Comparison of ENCODE assay signal across 12 cellular contexts in genomic region chr17:77399319-77399959, GRCh38.
DNase-seq lines count a peak whose midpoint lies in the region; ATAC-seq, FAIRE-seq and TF ChIP-seq lines count a peak whose summit lies in the region.
"Had no signal": no experiment of that assay in that cellular context is flagged by ENCODE, and none has a peak within 500 bp of the region (broad histone marks: within the 10 kb centered on the region; RNA-seq: fewer than 3 reads in every experiment).

No MANE protein-coding gene starts in this region.

- ATAC-seq in heart left ventricle = no peak
- no peak for ATAC-seq in naive thymus-derived CD8-positive, alpha-beta T cell
- ATAC-seq in GM19455 (IDR thresholded peaks at IDR 0.05; ENCODE audit: unreplicated experiment) = no peak
- ATAC-seq: HCT116 had no signal

- POLR2A ChIA-PET in naive thymus-derived CD8-positive, alpha-beta T cell (lab: Charles Lee) = interaction anchor here (0.6 to 74.5 kb wide), 9 partner anchors 14 to 96 kb away, joined by 3 to 5369 read pairs (median 26); no protein-coding TSS in a partner anchor

- H3K36me3 ChIP-seq in heart left ventricle = peaks cover 0 to 26% (median 13%) of the 10 kb centered on the region in 9 donors
- H3K36me3 ChIP-seq in right atrium auricular region = peaks cover 13% of the 10 kb centered on the region
- no peaks in the 10 kb centered on the region for H3K36me3 ChIP-seq in mesendoderm (ENCODE audit: control insufficient read depth, insufficient read depth, low read length)

- no peak overlapping the region for H4K5ac ChIP-seq in mesendoderm (ENCODE audit: low read length)

- peak; percentile 5 for FAIRE-seq in urothelium cell line (lab: Jason Lieb, UNC)

- H3K4me3 Mint-ChIP-seq in activated T-helper 2 cell treated with anti-CD3 and anti-CD28 coated beads, Interferon-gamma antibody, Interleukin-2, Interleukin-4, amounts not matched to agents 10 μg/mL and 5 μg/mL and 100 μg/mL, durations not matched to agents 14 hours and 24 hours and 36 hours (ENCODE audit: low read depth) = no peak overlapping the region
- H3K4me3 Mint-ChIP-seq in naive thymus-derived CD8-positive, alpha-beta T cell = peak overlapping the region in 9 of 10 donors; percentile 24 to 98 (median 89)

- no peak overlapping the region for H2AK5ac ChIP-seq in mesendoderm (ENCODE audit: low read length)

- no peak overlapping the region for H3K56ac ChIP-seq in mesendoderm (ENCODE audit: low read length)

- no peak overlapping the region for H3K18ac ChIP-seq in mesendoderm (ENCODE audit: low read length)

- no peaks in the 10 kb centered on the region for H3K9me3 ChIP-seq in heart left ventricle
- no peaks in the 10 kb centered on the region for H3K9me3 ChIP-seq in right atrium auricular region

- H3K4me1 ChIP-seq in heart left ventricle (peaks cover 12 to 60% (median 31%) of the 10 kb centered on the region in 12 donors), right atrium auricular region (peaks cover 0 to 46% of the 10 kb centered on the region in 2 donors), mesendoderm (ENCODE audit: control insufficient read depth, low read depth, low read length) (peaks cover 2% of the 10 kb centered on the region)

- H3K4me1 Mint-ChIP-seq in activated T-helper 2 cell treated with anti-CD3 and anti-CD28 coated beads, Interferon-gamma antibody, Interleukin-2, Interleukin-4, amounts not matched to agents 10 μg/mL and 5 μg/mL and 100 μg/mL, durations not matched to agents 14 hours and 24 hours and 36 hours (ENCODE audit: low read depth) = peaks cover 65% of the 10 kb centered on the region
- H3K4me1 Mint-ChIP-seq in naive thymus-derived CD8-positive, alpha-beta T cell = peaks cover 55 to 97% (median 88%) of the 10 kb centered on the region in 4 donors

- H3K27ac ChIP-seq in heart left ventricle (peak overlapping the region in 7 of 12 donors; percentile 29 to 97 (median 66)), right atrium auricular region (no peak overlapping the region), mesendoderm (ENCODE audit: low read depth, low read length) (no peak overlapping the region)

- no peaks in the 10 kb centered on the region for H3K27me3 ChIP-seq in heart left ventricle
- no peaks in the 10 kb centered on the region for H3K27me3 ChIP-seq in right atrium auricular region
- H3K27me3 ChIP-seq in mesendoderm (ENCODE audit: insufficient read depth, low read length, poor library complexity) = no peaks in the 10 kb centered on the region

- H3K79me1 ChIP-seq in mesendoderm (ENCODE audit: low read length) = peaks cover 52% of the 10 kb centered on the region

- H3K4me3 ChIP-seq in heart left ventricle (peak overlapping the region in 1 of 12 donors; percentile 33), right atrium auricular region (no peak overlapping the region), mesendoderm (ENCODE audit: low read length) (no peak overlapping the region)

- no peak for TF ChIP-seq POLR2A in heart left ventricle (IDR thresholded peaks at IDR 0.05)

- no peaks in the 10 kb centered on the region for H3K9me3 Mint-ChIP-seq in activated T-helper 2 cell treated with anti-CD3 and anti-CD28 coated beads, Interferon-gamma antibody, Interleukin-2, Interleukin-4, amounts not matched to agents 10 μg/mL and 5 μg/mL and 100 μg/mL, durations not matched to agents 14 hours and 24 hours and 36 hours
- H3K9me3 Mint-ChIP-seq in naive thymus-derived CD8-positive, alpha-beta T cell = no peaks in the 10 kb centered on the region
- H3K9me3 Mint-ChIP-seq: neural crest cell had no signal

- intact Hi-C loops in heart left ventricle (cut with DNase I) = no loop called here
- intact Hi-C loops in activated T-helper 2 cell treated with anti-CD3 and anti-CD28 coated beads, Interferon-gamma antibody, Interleukin-2, Interleukin-4, amounts not matched to agents 10 μg/mL and 5 μg/mL and 100 μg/mL, durations not matched to agents 14 hours and 24 hours and 36 hours (cut with micrococcal nuclease) = no loop called here

- H2BK15ac ChIP-seq in mesendoderm (replicated peaks; ENCODE audit: low read depth) = no peak overlapping the region

- 91% methylated on average over 16 of the region's 16 CpGs for WGBS in heart left ventricle, 4 donors
- no CpG with 5 or more reads among the region's 16 CpGs for WGBS in mesendoderm (ENCODE audit: extremely low coverage, insufficient coverage, low lambda C conversion rate)

- H3K27me3 Mint-ChIP-seq in activated T-helper 2 cell treated with anti-CD3 and anti-CD28 coated beads, Interferon-gamma antibody, Interleukin-2, Interleukin-4, amounts not matched to agents 10 μg/mL and 5 μg/mL and 100 μg/mL, durations not matched to agents 14 hours and 24 hours and 36 hours (ENCODE audit: low read depth) = no peaks in the 10 kb centered on the region
- no peaks in the 10 kb centered on the region for H3K27me3 Mint-ChIP-seq in naive thymus-derived CD8-positive, alpha-beta T cell

- H3K36me3 Mint-ChIP-seq in activated T-helper 2 cell treated with anti-CD3 and anti-CD28 coated beads, Interferon-gamma antibody, Interleukin-2, Interleukin-4, amounts not matched to agents 10 μg/mL and 5 μg/mL and 100 μg/mL, durations not matched to agents 14 hours and 24 hours and 36 hours (ENCODE audit: low read depth) = peaks cover 38% of the 10 kb centered on the region
- H3K36me3 Mint-ChIP-seq in naive thymus-derived CD8-positive, alpha-beta T cell = peaks cover 0 to 26% (median 0%) of the 10 kb centered on the region in 3 donors

- no peak for DNase-seq in heart left ventricle
- no peak for DNase-seq in right atrium auricular region (ENCODE audit: low spot score)
- DNase-seq in activated T-helper 2 cell treated with anti-CD3 and anti-CD28 coated beads, Interferon-gamma antibody, Interleukin-2, Interleukin-4, amounts not matched to agents 10 μg/mL and 5 μg/mL and 100 μg/mL, durations not matched to agents 14 hours and 24 hours and 36 hours (ENCODE audit: low spot score) = no peak
- DNase-seq in naive thymus-derived CD8-positive, alpha-beta T cell = no peak
- no peak for DNase-seq in urothelium cell line (ENCODE audit: low spot score)
- no peak for DNase-seq in stimulated activated naive CD4-positive, alpha-beta T cell (lab: John Stamatoyannopoulos, UW)
- DNase-seq in mesendoderm = no peak
- DNase-seq: activated CD8-positive, alpha-beta memory T cell treated with anti-CD3 and anti-CD28 coated beads, Interleukin-2, amount 50 U/mL, for 48 hours; T-helper 9 cell had no signal

- no peak overlapping the region for H3K23ac ChIP-seq in mesendoderm (ENCODE audit: low read length)

- H4K8ac ChIP-seq in mesendoderm (ENCODE audit: low read depth, low read length) = no peak overlapping the region

- peaks cover 49% of the 10 kb centered on the region for H3K79me2 ChIP-seq in mesendoderm (ENCODE audit: control insufficient read depth, insufficient read depth, low read length)

- H3K9ac ChIP-seq in mesendoderm (ENCODE audit: low read length) = no peak overlapping the region

- no peak overlapping the region for H3K4me2 ChIP-seq in mesendoderm (ENCODE audit: low read length)

- no peak overlapping the region for H3K4ac ChIP-seq in mesendoderm (ENCODE audit: low read depth, low read length)

- peak overlapping the region; percentile 71 for H3K27ac Mint-ChIP-seq in activated T-helper 2 cell treated with anti-CD3 and anti-CD28 coated beads, Interferon-gamma antibody, Interleukin-2, Interleukin-4, amounts not matched to agents 10 μg/mL and 5 μg/mL and 100 μg/mL, durations not matched to agents 14 hours and 24 hours and 36 hours
- H3K27ac Mint-ChIP-seq in naive thymus-derived CD8-positive, alpha-beta T cell = peak overlapping the region; percentile 93 to 98 (median 95)

- TF ChIP-seq CTCF in heart left ventricle (IDR thresholded peaks at IDR 0.05) = no peak
- no peak for TF ChIP-seq CTCF in right atrium auricular region (IDR thresholded peaks at IDR 0.05)

- H2BK5ac ChIP-seq in mesendoderm (ENCODE audit: low read length) = no peak overlapping the region

- H2BK120ac ChIP-seq in mesendoderm (ENCODE audit: low read depth, low read length) = no peak overlapping the region

Comparison
In these comparisons a context has a peak if more than half of its experiments do, and no peak if none do; other contexts are left out.
1. H3K27ac ChIP-seq: peak in heart left ventricle (7 of 12); none in right atrium auricular region (0 of 2) and mesendoderm (single experiment).